In the genomic region with DNA sequence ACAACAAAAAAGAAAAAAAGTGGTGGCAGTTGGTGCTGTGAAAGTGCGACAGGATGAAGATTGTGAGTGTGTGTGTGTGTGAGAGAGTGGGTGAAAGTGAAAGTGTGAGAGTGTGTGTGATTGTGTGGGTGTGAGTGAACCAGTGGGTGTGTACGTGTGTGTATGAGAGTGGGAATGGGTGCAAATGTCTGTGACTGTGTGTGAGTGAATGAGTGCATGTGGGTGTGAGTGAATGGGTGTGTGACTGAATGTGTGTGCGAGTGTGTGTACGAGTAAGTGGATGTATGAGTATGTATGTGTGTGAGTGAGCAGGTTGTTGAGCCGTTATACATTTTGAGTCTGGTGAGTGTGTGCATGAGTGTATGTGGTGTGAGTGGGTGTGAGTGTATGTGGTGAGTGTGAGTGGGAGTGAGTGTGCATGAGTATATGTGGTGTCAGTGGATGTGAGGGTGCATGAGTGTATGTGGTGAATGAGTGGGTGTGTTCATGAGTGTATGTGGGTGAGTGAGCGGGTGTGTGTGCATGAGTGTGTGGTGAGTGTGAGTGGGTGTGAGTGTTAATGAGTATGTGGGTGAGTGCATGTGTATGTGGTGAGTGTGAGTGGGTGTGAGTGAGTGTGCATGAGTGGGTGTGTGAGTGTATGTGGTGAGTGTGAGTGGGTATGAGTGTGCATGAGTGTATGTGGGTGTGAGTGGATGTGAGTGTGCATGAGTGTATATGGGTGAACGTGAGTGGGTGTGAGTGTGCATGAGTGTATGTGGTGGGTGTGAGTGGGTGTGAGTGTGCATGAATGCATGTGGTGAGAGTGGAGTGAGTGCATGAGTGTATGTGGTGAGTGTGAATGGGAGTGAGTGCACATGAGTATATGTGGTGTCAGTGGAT, we compare ENCODE assay signal across 1 cellular context.
TF ChIP-seq lines count a peak whose summit lies in the region.

No MANE protein-coding gene starts in this region.

TF ChIP-seq in K562, 482 proteins besides CTCF, POLR2A, EP300 and RAD21:
- 0 out of 2 replicates have a peak, but pooled peaks have one; percentile 18 for TF ChIP-seq TSC22D4 (tag; IDR thresholded peaks at IDR 0.05)
- peak; percentile 43; the same call in 1 of the 2 replicates for TF ChIP-seq TOE1 (IDR thresholded peaks at IDR 0.05; ENCODE audit: borderline replicate concordance)
- TF ChIP-seq TOE1 (CRISPR knock-in tag; IDR thresholded peaks at IDR 0.05; ENCODE audit: borderline replicate concordance, low read depth) = 0 out of 2 replicates have a peak, but pooled peaks have one; percentile 11
- no peak for TF ChIP-seq HNRNPK (IDR thresholded peaks at IDR 0.05; ENCODE audit: low read depth, low read length, poor library complexity, severe bottlenecking)
- TF ChIP-seq ETV5 (CRISPR knock-in tag; IDR thresholded peaks at IDR 0.05; ENCODE audit: low read depth) = no peak
- no peak for TF ChIP-seq KLF6 (CRISPR knock-in tag; IDR thresholded peaks at IDR 0.05; ENCODE audit: borderline replicate concordance)
- no peak for TF ChIP-seq NONO (IDR thresholded peaks at IDR 0.05; ENCODE audit: low read depth in 2 of 2, low read length in 1 of 2)
- TF ChIP-seq MYNN (IDR thresholded peaks at IDR 0.05) = peak; percentile 82; the same call in 1 of the 2 replicates
- TF ChIP-seq MYNN (CRISPR knock-in tag; IDR thresholded peaks at IDR 0.05) = no peak
- TF ChIP-seq MCM3 (IDR thresholded peaks at IDR 0.05) = no peak
- TF ChIP-seq ZNF282 (CRISPR knock-in tag; IDR thresholded peaks at IDR 0.05) = no peak
- TF ChIP-seq, protein P1, sequence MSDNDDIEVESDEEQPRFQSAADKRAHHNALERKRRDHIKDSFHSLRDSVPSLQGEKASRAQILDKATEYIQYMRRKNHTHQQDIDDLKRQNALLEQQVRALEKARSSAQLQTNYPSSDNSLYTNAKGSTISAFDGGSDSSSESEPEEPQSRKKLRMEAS (CRISPR knock-in tag; IDR thresholded peaks at IDR 0.05) = peak; percentile 69
- TF ChIP-seq KDM4B (IDR thresholded peaks at IDR 0.05; ENCODE audit: borderline replicate concordance in 2 of 2, low read depth in 1 of 2) = peak in 1 of 2 experiments; percentile 74; a peak in 1 of 4 replicates
- 0 out of 2 replicates have a peak, but pooled peaks have one; percentile 50 for TF ChIP-seq SMARCA5 (IDR thresholded peaks at IDR 0.05)
- TF ChIP-seq ZC3H4 (CRISPR knock-in tag; IDR thresholded peaks at IDR 0.05; ENCODE audit: borderline replicate concordance) = no peak
- TF ChIP-seq, protein P2, sequence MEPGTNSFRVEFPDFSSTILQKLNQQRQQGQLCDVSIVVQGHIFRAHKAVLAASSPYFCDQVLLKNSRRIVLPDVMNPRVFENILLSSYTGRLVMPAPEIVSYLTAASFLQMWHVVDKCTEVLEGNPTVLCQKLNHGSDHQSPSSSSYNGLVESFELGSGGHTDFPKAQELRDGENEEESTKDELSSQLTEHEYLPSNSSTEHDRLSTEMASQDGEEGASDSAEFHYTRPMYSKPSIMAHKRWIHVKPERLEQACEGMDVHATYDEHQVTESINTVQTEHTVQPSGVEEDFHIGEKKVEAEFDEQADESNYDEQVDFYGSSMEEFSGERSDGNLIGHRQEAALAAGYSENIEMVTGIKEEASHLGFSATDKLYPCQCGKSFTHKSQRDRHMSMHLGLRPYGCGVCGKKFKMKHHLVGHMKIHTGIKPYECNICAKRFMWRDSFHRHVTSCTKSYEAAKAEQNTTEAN (CRISPR knock-in tag; IDR thresholded peaks at IDR 0.05) = peak; percentile 100
- TF ChIP-seq ZNF174 (CRISPR knock-in tag; IDR thresholded peaks at IDR 0.05) = no peak
- no peak for TF ChIP-seq RFX1 (IDR thresholded peaks at IDR 0.05)
- peak; percentile 26; the same call in 1 of the 2 replicates for TF ChIP-seq CC2D1A (IDR thresholded peaks at IDR 0.05)
- TF ChIP-seq TRIM24 (IDR thresholded peaks at IDR 0.05) = peak; percentile 41 to 42; a peak in 2 of 4 replicates
- peak; percentile 64 for TF ChIP-seq EGR1 (conservative IDR thresholded peaks at IDR 0.05)
- TF ChIP-seq, protein P3, sequence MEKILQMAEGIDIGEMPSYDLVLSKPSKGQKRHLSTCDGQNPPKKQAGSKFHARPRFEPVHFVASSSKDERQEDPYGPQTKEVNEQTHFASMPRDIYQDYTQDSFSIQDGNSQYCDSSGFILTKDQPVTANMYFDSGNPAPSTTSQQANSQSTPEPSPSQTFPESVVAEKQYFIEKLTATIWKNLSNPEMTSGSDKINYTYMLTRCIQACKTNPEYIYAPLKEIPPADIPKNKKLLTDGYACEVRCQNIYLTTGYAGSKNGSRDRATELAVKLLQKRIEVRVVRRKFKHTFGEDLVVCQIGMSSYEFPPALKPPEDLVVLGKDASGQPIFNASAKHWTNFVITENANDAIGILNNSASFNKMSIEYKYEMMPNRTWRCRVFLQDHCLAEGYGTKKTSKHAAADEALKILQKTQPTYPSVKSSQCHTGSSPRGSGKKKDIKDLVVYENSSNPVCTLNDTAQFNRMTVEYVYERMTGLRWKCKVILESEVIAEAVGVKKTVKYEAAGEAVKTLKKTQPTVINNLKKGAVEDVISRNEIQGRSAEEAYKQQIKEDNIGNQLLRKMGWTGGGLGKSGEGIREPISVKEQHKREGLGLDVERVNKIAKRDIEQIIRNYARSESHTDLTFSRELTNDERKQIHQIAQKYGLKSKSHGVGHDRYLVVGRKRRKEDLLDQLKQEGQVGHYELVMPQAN (IDR thresholded peaks at IDR 0.05; ENCODE audit: borderline replicate concordance) = 0 out of 2 replicates have a peak, but pooled peaks have one; percentile 11
- TF ChIP-seq, protein P4, sequence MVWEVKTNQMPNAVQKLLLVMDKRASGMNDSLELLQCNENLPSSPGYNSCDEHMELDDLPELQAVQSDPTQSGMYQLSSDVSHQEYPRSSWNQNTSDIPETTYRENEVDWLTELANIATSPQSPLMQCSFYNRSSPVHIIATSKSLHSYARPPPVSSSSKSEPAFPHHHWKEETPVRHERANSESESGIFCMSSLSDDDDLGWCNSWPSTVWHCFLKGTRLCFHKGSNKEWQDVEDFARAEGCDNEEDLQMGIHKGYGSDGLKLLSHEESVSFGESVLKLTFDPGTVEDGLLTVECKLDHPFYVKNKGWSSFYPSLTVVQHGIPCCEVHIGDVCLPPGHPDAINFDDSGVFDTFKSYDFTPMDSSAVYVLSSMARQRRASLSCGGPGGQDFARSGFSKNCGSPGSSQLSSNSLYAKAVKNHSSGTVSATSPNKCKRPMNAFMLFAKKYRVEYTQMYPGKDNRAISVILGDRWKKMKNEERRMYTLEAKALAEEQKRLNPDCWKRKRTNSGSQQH (CRISPR knock-in tag; IDR thresholded peaks at IDR 0.05) = 0 out of 2 replicates have a peak, but pooled peaks have one; percentile 8
- TF ChIP-seq SMAD1 (IDR thresholded peaks at IDR 0.05; ENCODE audit: low read depth, low read length, partially characterized antibody) = no peak
- no peak for TF ChIP-seq ZNF224 (CRISPR knock-in tag; IDR thresholded peaks at IDR 0.05)
